Comparison of ENCODE assay signal across 12 cellular contexts in the genomic region with DNA sequence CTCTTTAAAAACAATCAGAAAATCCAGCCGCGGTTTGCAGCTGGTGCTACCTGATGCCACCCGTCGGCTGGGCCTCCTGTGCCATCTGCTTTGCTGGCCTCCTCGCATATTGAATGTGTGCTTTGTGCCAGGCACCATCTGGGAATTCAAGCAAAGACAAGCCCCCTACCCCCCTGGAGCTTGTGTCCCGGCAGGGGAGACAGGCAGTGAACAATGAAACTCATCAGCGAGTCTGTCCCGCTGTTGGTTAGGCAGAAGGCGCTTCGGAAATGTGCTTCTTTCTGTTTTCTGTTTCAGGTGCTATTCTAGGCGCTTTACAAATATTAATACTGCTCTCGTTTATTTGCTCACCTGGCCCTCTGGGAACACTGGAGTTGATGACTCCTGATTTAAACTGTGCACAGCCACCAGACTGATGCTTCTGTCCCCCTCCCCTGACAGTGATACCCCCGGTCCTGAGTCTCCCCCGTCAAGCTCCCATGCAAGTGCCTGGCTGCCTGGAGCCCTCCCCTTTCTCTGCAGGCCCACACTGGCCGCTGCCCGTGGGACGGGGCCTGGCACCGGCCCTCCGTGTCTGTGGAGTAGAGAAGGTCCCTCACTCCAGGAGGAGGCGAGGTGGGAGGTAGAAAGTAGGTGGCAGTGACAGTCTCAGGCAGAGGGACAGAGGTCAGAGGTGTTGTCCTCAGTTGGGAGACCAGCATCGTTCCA.
A peak's percentile ranks its signal among the peaks of the same experiment; 100 is the strongest.
DNase-seq lines count a peak whose midpoint lies in the region; ATAC-seq and TF ChIP-seq lines count a peak whose summit lies in the region.
"Had no signal": no experiment of that assay in that cellular context is flagged by ENCODE, and none has a peak within 500 bp of the region (broad histone marks: within the 10 kb centered on the region; RNA-seq: fewer than 3 reads in every experiment).

No MANE protein-coding gene starts in this region.

- no peak overlapping the region for H3K4me3 ChIP-seq in neural cell (ENCODE audit: low read length)
- H3K4me3 ChIP-seq in mammary epithelial cell (replicated peaks in 1 of 3; ENCODE audit: insufficient read depth in 1 of 3, low read depth in 2 of 3, low read length in 3 of 3) = no peak overlapping the region
- H3K4me3 ChIP-seq: GM23248 had no signal

- no peak overlapping the region for H3K27ac Mint-ChIP-seq in activated T-cell treated with anti-CD3 and anti-CD28 coated beads, Interleukin-2, amount 50 U/mL, for 72 hours
- H3K27ac Mint-ChIP-seq: activated naive CD4-positive, alpha-beta T cell treated with anti-CD3 and anti-CD28 coated beads, Interleukin-2, amount 50 U/mL, for 24 hours; T-helper 1 cell treated with Interleukin-12 subunit alpha and Interleukin-12 subunit beta and Interleukin-4 antibody, amounts not matched to agents 30 μg/mL and 1 μg/mL, for 36 hours had no signal

- no peaks in the 10 kb centered on the region for H3K9me2 ChIP-seq in neural cell (ENCODE audit: insufficient read depth, low read length)

- H3K4me1 ChIP-seq in mammary epithelial cell (ENCODE audit: insufficient read depth, low read length) = no peaks in the 10 kb centered on the region

- in situ Hi-C loops in mammary epithelial cell (cut with MboI; ENCODE audit: low sequenced_read_pairs in 2 of 2) = no loop called here

- H3K27ac ChIP-seq in neural cell (ENCODE audit: low read length) = peak overlapping the region; percentile 28
- no peak overlapping the region for H3K27ac ChIP-seq in mammary epithelial cell (ENCODE audit: insufficient read depth, low read depth, low read length)
- H3K27ac ChIP-seq: GM23248 had no signal

- WGBS in mammary epithelial cell (ENCODE audit: low coverage, missing lambda C conversion rate) = 69% methylated on average over 13 of the region's 21 CpGs

- no peaks in the 10 kb centered on the region for H3K9me3 ChIP-seq in neural cell (ENCODE audit: low read length)
- H3K9me3 ChIP-seq in mammary epithelial cell (replicated peaks; ENCODE audit: insufficient read depth, low read length) = no peaks in the 10 kb centered on the region

- no peaks in the 10 kb centered on the region for H4K20me1 ChIP-seq in neural cell (ENCODE audit: insufficient read depth)
- no peaks in the 10 kb centered on the region for H4K20me1 ChIP-seq in mammary epithelial cell (ENCODE audit: insufficient read depth, low read length)

- peak overlapping the region; percentile 23 for H3K9ac ChIP-seq in neural cell (ENCODE audit: low read length)
- H3K9ac ChIP-seq in mammary epithelial cell (ENCODE audit: insufficient read depth, low read length) = no peak overlapping the region
- H3K9ac ChIP-seq: GM23248 had no signal

- BruUV-seq in mammary epithelial cell (replicated peaks; lab: Mats Ljungman, UMichigan) = no TSS peak

- intact Hi-C loops in mammary epithelial cell (cut with micrococcal nuclease) = no loop called here

- peaks cover 26% of the 10 kb centered on the region for H3K79me2 ChIP-seq in neural cell (replicated peaks; ENCODE audit: insufficient read depth, low read length)
- H3K79me2 ChIP-seq in mammary epithelial cell (ENCODE audit: insufficient read depth, low read length) = peaks cover 62% of the 10 kb centered on the region

- peak; percentile 74 for DNase-seq in NCI-H446 treated with DMSO at 0.1 percent for 48 hours (lab: John Stamatoyannopoulos, UW)
- no peak for DNase-seq in activated T-cell treated with anti-CD3 and anti-CD28 coated beads, Interleukin-2, amount 50 U/mL, for 72 hours
- no peak for DNase-seq in mammary epithelial cell
- DNase-seq in stimulated activated CD8-positive, alpha-beta memory T cell treated with anti-CD3 and anti-CD28 coated beads, Interleukin-4, amount 100 ng/mL, for 48 hours = no peak
- DNase-seq: GM23248; stimulated activated CD4-positive, alpha-beta T cell treated with anti-CD3 and anti-CD28 coated beads, Interleukin-4, amount 100 ng/mL, for 24 hours had no signal

- H3K27me3 Mint-ChIP-seq in activated T-cell treated with anti-CD3 and anti-CD28 coated beads, Interleukin-2, amount 50 U/mL, for 72 hours (ENCODE audit: low read depth) = no peaks in the 10 kb centered on the region
- H3K27me3 Mint-ChIP-seq: activated naive CD4-positive, alpha-beta T cell treated with anti-CD3 and anti-CD28 coated beads, Interleukin-2, amount 50 U/mL, for 24 hours had no signal

- dilution Hi-C loops in mammary epithelial cell (cut with HindIII; ENCODE audit: low sequenced_read_pairs) = no loop called here

- TF ChIP-seq RAD21 in neural cell (conservative IDR thresholded peaks at IDR 0.05) = no peak

- peaks cover 5% of the 10 kb centered on the region for H3K4me1 Mint-ChIP-seq in activated T-cell treated with anti-CD3 and anti-CD28 coated beads, Interleukin-2, amount 50 U/mL, for 72 hours (ENCODE audit: low read depth)

- ATAC-seq in GM18498 (IDR thresholded peaks at IDR 0.05; ENCODE audit: unreplicated experiment) (peak; percentile 75), HG02852 (IDR thresholded peaks at IDR 0.05; ENCODE audit: unreplicated experiment) (peak; percentile 56), HG03097 (IDR thresholded peaks at IDR 0.05; ENCODE audit: low FRiP score, unreplicated experiment) (no peak)
- ATAC-seq in activated T-cell treated with anti-CD3 and anti-CD28 coated beads, Interleukin-2, amount 50 U/mL, for 72 hours (replicated peaks in 1 of 2) = no peak

- no peak overlapping the region for H3K4me3 Mint-ChIP-seq in activated T-cell treated with anti-CD3 and anti-CD28 coated beads, Interleukin-2, amount 50 U/mL, for 72 hours
- H3K4me3 Mint-ChIP-seq: activated naive CD4-positive, alpha-beta T cell treated with anti-CD3 and anti-CD28 coated beads, Interleukin-2, amount 50 U/mL, for 24 hours; T-helper 1 cell treated with Interleukin-12 subunit alpha and Interleukin-12 subunit beta and Interleukin-4 antibody, amounts not matched to agents 30 μg/mL and 1 μg/mL, for 36 hours had no signal

- H3K27me3 ChIP-seq in neural cell (ENCODE audit: insufficient read depth, low read depth, low read length) = no peaks in the 10 kb centered on the region
- H3K27me3 ChIP-seq in mammary epithelial cell (ENCODE audit: insufficient read depth, low read length) = no peaks in the 10 kb centered on the region

- CTCF ChIA-PET in mammary epithelial cell (lab: Charles Lee; ENCODE audit: low non-redundant PET) = no interaction called here

- peaks cover 20% of the 10 kb centered on the region for H3K36me3 ChIP-seq in neural cell (ENCODE audit: insufficient read depth, low read length)
- H3K36me3 ChIP-seq in mammary epithelial cell (ENCODE audit: insufficient read depth, low read length) = peaks cover 3% of the 10 kb centered on the region

- H2AFZ ChIP-seq in neural cell (ENCODE audit: low read depth, low read length) (no peak overlapping the region), mammary epithelial cell (ENCODE audit: low read depth, low read length) (no peak overlapping the region)
- H2AFZ ChIP-seq: GM23248 had no signal

- H3K9me3 Mint-ChIP-seq in activated T-cell treated with anti-CD3 and anti-CD28 coated beads, Interleukin-2, amount 50 U/mL, for 72 hours = no peaks in the 10 kb centered on the region
- H3K9me3 Mint-ChIP-seq: activated naive CD4-positive, alpha-beta T cell treated with anti-CD3 and anti-CD28 coated beads, Interleukin-2, amount 50 U/mL, for 24 hours; T-helper 1 cell treated with Interleukin-12 subunit alpha and Interleukin-12 subunit beta and Interleukin-4 antibody, amounts not matched to agents 30 μg/mL and 1 μg/mL, for 36 hours had no signal

- no peaks in the 10 kb centered on the region for H3K36me3 Mint-ChIP-seq in activated T-cell treated with anti-CD3 and anti-CD28 coated beads, Interleukin-2, amount 50 U/mL, for 72 hours (ENCODE audit: insufficient read depth in 2 of 2)

- H3F3A ChIP-seq in neural cell (ENCODE audit: insufficient read depth, low read length, poor library complexity, severe bottlenecking) = no peaks in the 10 kb centered on the region

- no peak for TF ChIP-seq EP300 in neural cell (conservative IDR thresholded peaks at IDR 0.05; ENCODE audit: poor library complexity, severe bottlenecking)

- TF ChIP-seq CTCF in neural cell (IDR thresholded peaks at IDR 0.05; ENCODE audit: poor library complexity, severe bottlenecking) (no peak), mammary epithelial cell (conservative IDR thresholded peaks at IDR 0.05 in 1 of 2, IDR thresholded peaks at IDR 0.05 in 1 of 2; ENCODE audit: extremely low read depth in 1 of 2, insufficient read depth in 1 of 2, low read depth in 1 of 2, low read length in 2 of 2) (no peak)

- H3K4me2 ChIP-seq in neural cell (ENCODE audit: low read length) (no peak overlapping the region), mammary epithelial cell (ENCODE audit: insufficient read depth, low read depth, low read length) (no peak overlapping the region)

TF ChIP-seq in neural cell, 6 proteins besides CTCF, POLR2A, EP300 and RAD21:
- TF ChIP-seq POLR2AphosphoS5 (IDR thresholded peaks at IDR 0.05) = no peak
- no peak for TF ChIP-seq EZH2 (IDR thresholded peaks at IDR 0.05; ENCODE audit: borderline replicate concordance, insufficient read depth, low read length, poor library complexity, severe bottlenecking)
- no peak for TF ChIP-seq SMC3 (conservative IDR thresholded peaks at IDR 0.05; ENCODE audit: poor library complexity)
- TF ChIP-seq, protein P1, sequence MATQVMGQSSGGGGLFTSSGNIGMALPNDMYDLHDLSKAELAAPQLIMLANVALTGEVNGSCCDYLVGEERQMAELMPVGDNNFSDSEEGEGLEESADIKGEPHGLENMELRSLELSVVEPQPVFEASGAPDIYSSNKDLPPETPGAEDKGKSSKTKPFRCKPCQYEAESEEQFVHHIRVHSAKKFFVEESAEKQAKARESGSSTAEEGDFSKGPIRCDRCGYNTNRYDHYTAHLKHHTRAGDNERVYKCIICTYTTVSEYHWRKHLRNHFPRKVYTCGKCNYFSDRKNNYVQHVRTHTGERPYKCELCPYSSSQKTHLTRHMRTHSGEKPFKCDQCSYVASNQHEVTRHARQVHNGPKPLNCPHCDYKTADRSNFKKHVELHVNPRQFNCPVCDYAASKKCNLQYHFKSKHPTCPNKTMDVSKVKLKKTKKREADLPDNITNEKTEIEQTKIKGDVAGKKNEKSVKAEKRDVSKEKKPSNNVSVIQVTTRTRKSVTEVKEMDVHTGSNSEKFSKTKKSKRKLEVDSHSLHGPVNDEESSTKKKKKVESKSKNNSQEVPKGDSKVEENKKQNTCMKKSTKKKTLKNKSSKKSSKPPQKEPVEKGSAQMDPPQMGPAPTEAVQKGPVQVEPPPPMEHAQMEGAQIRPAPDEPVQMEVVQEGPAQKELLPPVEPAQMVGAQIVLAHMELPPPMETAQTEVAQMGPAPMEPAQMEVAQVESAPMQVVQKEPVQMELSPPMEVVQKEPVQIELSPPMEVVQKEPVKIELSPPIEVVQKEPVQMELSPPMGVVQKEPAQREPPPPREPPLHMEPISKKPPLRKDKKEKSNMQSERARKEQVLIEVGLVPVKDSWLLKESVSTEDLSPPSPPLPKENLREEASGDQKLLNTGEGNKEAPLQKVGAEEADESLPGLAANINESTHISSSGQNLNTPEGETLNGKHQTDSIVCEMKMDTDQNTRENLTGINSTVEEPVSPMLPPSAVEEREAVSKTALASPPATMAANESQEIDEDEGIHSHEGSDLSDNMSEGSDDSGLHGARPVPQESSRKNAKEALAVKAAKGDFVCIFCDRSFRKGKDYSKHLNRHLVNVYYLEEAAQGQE (IDR thresholded peaks at IDR 0.05; ENCODE audit: borderline replicate concordance) = no peak
- TF ChIP-seq TAF1 (IDR thresholded peaks at IDR 0.05; ENCODE audit: low read depth) = no peak

Comparison
In these comparisons a context has a peak if more than half of its experiments do, and no peak if none do; other contexts are left out.
1. ATAC-seq: peak in GM18498 (single experiment) and HG02852 (single experiment); none in activated T-cell treated with anti-CD3 and anti-CD28 coated beads, Interleukin-2, amount 50 U/mL, for 72 hours (0 of 2) and HG03097 (single experiment).